Comparison of ENCODE assay signal across 23 cellular contexts in the genomic region with DNA sequence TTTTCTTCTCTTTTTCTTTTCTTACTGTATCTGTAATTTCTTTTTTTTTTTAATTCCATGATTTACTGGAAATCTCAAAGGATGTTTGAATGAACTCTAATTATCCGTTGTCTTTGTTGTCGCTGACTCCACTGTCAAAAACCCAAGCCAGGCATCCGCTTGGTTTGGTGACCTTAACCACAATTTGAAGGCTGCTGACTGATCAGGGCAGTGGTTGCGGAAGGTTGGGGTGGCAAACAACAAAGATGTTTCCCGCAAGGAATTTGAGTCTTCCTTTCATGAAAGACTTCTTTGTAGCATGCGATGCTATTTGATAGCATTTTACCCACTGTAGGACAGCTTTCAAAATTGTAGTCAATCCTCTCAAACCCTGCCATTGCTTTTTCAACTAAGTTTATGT.
DNase-seq lines count a peak whose midpoint lies in the region; ATAC-seq and FAIRE-seq lines count a peak whose summit lies in the region.
"Had no signal": no experiment of that assay in that cellular context is flagged by ENCODE, and none has a peak within 500 bp of the region (broad histone marks: within the 10 kb centered on the region; RNA-seq: fewer than 3 reads in every experiment).

No MANE protein-coding gene starts in this region.

- DNase-seq in HT1080 (ENCODE audit: low read depth) (peak; percentile 65), SK-MEL-5 (ENCODE audit: low read depth, low spot score) (peak; percentile 44), astrocyte of the hippocampus (ENCODE audit: low read depth, low spot score) (peak; percentile 76), urothelium cell line (ENCODE audit: low spot score) (peak; percentile 16), NCI-H2227 (lab: John Stamatoyannopoulos, UW; ENCODE audit: unreplicated experiment) (no peak)
- DNase-seq: AML-193; BE2C; Calu3; CD4-positive, alpha-beta T cell; CD8-positive, alpha-beta memory T cell; COR-L47; DMS53; DMS79 treated with DMSO at 0.1 percent for 48 hours; GF-D8; GOT3; HFFc6 had no signal

- FAIRE-seq in urothelium cell line (lab: Jason Lieb, UNC): no peak
- FAIRE-seq: A204.1, GM12891, GM18507, H54 had no signal

- in situ Hi-C loops in SK-MEL-5 (cut with HindIII; ENCODE audit: low pct_unique_long_range_greater_than_20kb, low sequenced_read_pairs): no loop called here

- no peak for ATAC-seq in HG02973 (IDR thresholded peaks at IDR 0.05; ENCODE audit: unreplicated experiment)
- ATAC-seq in GM21619 (IDR thresholded peaks at IDR 0.05; ENCODE audit: unreplicated experiment): no peak
- ATAC-seq in HG03432 (IDR thresholded peaks at IDR 0.05; ENCODE audit: unreplicated experiment): no peak
